23 cellular contexts compared by ENCODE assay signal in genomic region chr10:100216006-100216405, GRCh38.
"Had no signal": no experiment of that assay in that cellular context is flagged by ENCODE, and none has a peak within 500 bp of the region (broad histone marks: within the 10 kb centered on the region; RNA-seq: fewer than 3 reads in every experiment).

No MANE protein-coding gene starts in this region.

- H3K4me1 ChIP-seq: left ventricle myocardium inferior, pancreas, prostate gland, spleen, suprapubic skin, tibial artery, upper lobe of right lung had no signal

- ATAC-seq: naive thymus-derived CD8-positive, alpha-beta T cell; pancreas; right cardiac atrium; sciatic nerve; stimulated activated effector memory CD8-positive, alpha-beta T cell treated with anti-CD3 and anti-CD28 coated beads, Interleukin-12 subunit alpha, Interleukin-12 subunit beta, amount 100 ng/mL, for 72 hours; upper lobe of right lung had no signal

- H3K9me3 ChIP-seq: left ventricle myocardium inferior, pancreas, prostate gland, spleen, suprapubic skin, thoracic aorta, tibial artery, upper lobe of right lung had no signal

- FAIRE-seq: islet of Langerhans, pancreas, small intestine, urothelium cell line had no signal

- H3K27ac ChIP-seq: left ventricle myocardium inferior, pancreas, prostate gland, spleen, suprapubic skin, thoracic aorta, tibial artery, upper lobe of right lung had no signal

- H3K27me3 ChIP-seq: pancreas, spleen, suprapubic skin, tibial artery, upper lobe of right lung had no signal

- DNase-seq: hippocampal formation; left ventricle myocardium inferior; mesendoderm; naive thymus-derived CD8-positive, alpha-beta T cell; nucleus accumbens; pancreas; posterior cingulate gyrus; retina; right cardiac atrium; small intestine; spleen; stimulated activated CD4-positive, alpha-beta T cell treated with anti-CD3 and anti-CD28 coated beads, Interleukin-4, amount 100 ng/mL, for 24 hours; stimulated activated naive CD4-positive, alpha-beta T cell; tibial artery; upper lobe of right lung had no signal

- H3K4me3 ChIP-seq: left ventricle myocardium inferior, lung, pancreas, prostate gland, spleen, suprapubic skin, thoracic aorta, tibial artery, upper lobe of right lung had no signal
